In genomic region chr12:117684471-117684870, GRCh38 we compare ENCODE assay signal across 32 cellular contexts.
A peak's percentile ranks its signal among the peaks of the same experiment; 100 is the strongest.
DNase-seq lines count a peak whose midpoint lies in the region; FAIRE-seq and TF ChIP-seq lines count a peak whose summit lies in the region.
"Had no signal": no experiment of that assay in that cellular context is flagged by ENCODE, and none has a peak within 500 bp of the region (broad histone marks: within the 10 kb centered on the region; RNA-seq: fewer than 3 reads in every experiment).

No MANE protein-coding gene starts in this region.

- peak overlapping the region; percentile 100 for H2AK5ac ChIP-seq in mesenchymal stem cell (ENCODE audit: low read length, severe bottlenecking)

- no peaks in the 10 kb centered on the region for H3K79me2 ChIP-seq in astrocyte (ENCODE audit: insufficient read depth, low read length)

- H3K36me3 Mint-ChIP-seq in HFFc6 (ENCODE audit: low read depth) (no peaks in the 10 kb centered on the region), astrocyte (ENCODE audit: low read depth, unreplicated experiment) (no peaks in the 10 kb centered on the region), type B pancreatic cell (no peaks in the 10 kb centered on the region)
- H3K36me3 Mint-ChIP-seq: activated CD8-positive, alpha-beta memory T cell treated with anti-CD3 and anti-CD28 coated beads, Interleukin-2, amount 10 ng/mL, durations not matched to agents 7 days and 5 days; activated naive CD8-positive, alpha-beta T cell treated with anti-CD3 and anti-CD28 coated beads for 36 hours; CD4-positive, CD25-positive, alpha-beta regulatory T cell had no signal

- H3K23ac ChIP-seq in mesenchymal stem cell (ENCODE audit: low read length in 2 of 2) = no peak overlapping the region

- peak overlapping the region; percentile 75 for H3K4me2 ChIP-seq in astrocyte (ENCODE audit: low read length)
- no peak overlapping the region for H3K4me2 ChIP-seq in mesenchymal stem cell (ENCODE audit: low read length, poor library complexity, severe bottlenecking)

- H4K91ac ChIP-seq in mesenchymal stem cell (ENCODE audit: low read length) = peak overlapping the region; percentile 90

- H3K18ac ChIP-seq in mesenchymal stem cell (ENCODE audit: low read depth in 1 of 2, low read length in 2 of 2) = peak overlapping the region; percentile 85 to 86

- H3K4ac ChIP-seq in mesenchymal stem cell (ENCODE audit: low read depth in 1 of 2, low read length in 2 of 2) = peak overlapping the region; percentile 81 to 96

- H2BK15ac ChIP-seq in mesenchymal stem cell (ENCODE audit: low read depth, poor library complexity, severe bottlenecking) = peak overlapping the region; percentile 99

- no peak overlapping the region for H3K4me3 ChIP-seq in astrocyte (ENCODE audit: insufficient read depth, low read depth, low read length)
- no peak overlapping the region for H3K4me3 ChIP-seq in mesenchymal stem cell (ENCODE audit: insufficient read depth in 1 of 2, low read depth in 1 of 2, low read length in 2 of 2)
- H3K4me3 ChIP-seq: esophagus muscularis mucosa, heart left ventricle, right lobe of liver, tibial nerve had no signal

- peak overlapping the region; percentile 65 to 88 for H2BK12ac ChIP-seq in mesenchymal stem cell (ENCODE audit: low read length in 2 of 2)

- H3K4me1 Mint-ChIP-seq in HFFc6 (ENCODE audit: low read depth) = peaks cover 78% of the 10 kb centered on the region
- peaks cover 57% of the 10 kb centered on the region for H3K4me1 Mint-ChIP-seq in astrocyte (ENCODE audit: low read depth, unreplicated experiment)
- H3K4me1 Mint-ChIP-seq in type B pancreatic cell (ENCODE audit: unreplicated experiment) = peaks cover 40% of the 10 kb centered on the region
- H3K4me1 Mint-ChIP-seq: activated CD8-positive, alpha-beta memory T cell treated with anti-CD3 and anti-CD28 coated beads, Interleukin-2, amount 10 ng/mL, durations not matched to agents 7 days and 5 days; activated naive CD8-positive, alpha-beta T cell treated with anti-CD3 and anti-CD28 coated beads for 36 hours; CD4-positive, CD25-positive, alpha-beta regulatory T cell had no signal

- H3K36me3 ChIP-seq in astrocyte (ENCODE audit: insufficient read depth, low read length) (no peaks in the 10 kb centered on the region), mesenchymal stem cell (ENCODE audit: control insufficient read depth in 1 of 2, insufficient read depth in 2 of 2, low read depth in 1 of 2, low read length in 2 of 2) (no peaks in the 10 kb centered on the region)
- H3K36me3 ChIP-seq: esophagus muscularis mucosa, heart left ventricle, right lobe of liver, tibial nerve had no signal

- no peaks in the 10 kb centered on the region for H3K79me1 ChIP-seq in mesenchymal stem cell (replicated peaks; ENCODE audit: low read length, poor library complexity, severe bottlenecking)

- H2BK120ac ChIP-seq in mesenchymal stem cell (ENCODE audit: low read depth, low read length) = no peak overlapping the region

- 90% methylated on average over 4 of the region's 6 CpGs for WGBS in mesenchymal stem cell

- H2AFZ ChIP-seq in astrocyte (ENCODE audit: low read depth, low read length) (no peak overlapping the region), mesenchymal stem cell (ENCODE audit: low read depth, low read length) (no peak overlapping the region)

- peaks cover 47% of the 10 kb centered on the region for H3K4me1 ChIP-seq in astrocyte (ENCODE audit: insufficient read depth, low read length)
- peaks cover 19% of the 10 kb centered on the region for H3K4me1 ChIP-seq in mesenchymal stem cell (ENCODE audit: control insufficient read depth, insufficient read depth, low read depth, low read length)
- H3K4me1 ChIP-seq: right lobe of liver had no signal

- no peak for FAIRE-seq in astrocyte (lab: Jason Lieb, UNC)
- FAIRE-seq: D721Med, keratinocyte, TTC549 had no signal

- peak overlapping the region; percentile 99 for H2BK5ac ChIP-seq in mesenchymal stem cell (ENCODE audit: low read depth, low read length, poor library complexity, severe bottlenecking)

- peaks cover 5% of the 10 kb centered on the region; the same call in 1 of the 2 replicates for H3K9me3 Mint-ChIP-seq in HFFc6
- no peaks in the 10 kb centered on the region for H3K9me3 Mint-ChIP-seq in astrocyte (ENCODE audit: unreplicated experiment)
- no peaks in the 10 kb centered on the region for H3K9me3 Mint-ChIP-seq in type B pancreatic cell
- H3K9me3 Mint-ChIP-seq: activated naive CD8-positive, alpha-beta T cell treated with anti-CD3 and anti-CD28 coated beads for 36 hours; activated T-cell treated with anti-CD3 and anti-CD28 coated beads, Interleukin-2, amount 50 U/mL, for 4 hours; endodermal cell; nephron; T-helper 1 cell treated with Interleukin-12 subunit alpha and Interleukin-12 subunit beta and Interleukin-4 antibody, amounts not matched to agents 30 μg/mL and 1 μg/mL, for 36 hours had no signal

- H3K27ac Mint-ChIP-seq in HFFc6 = peak overlapping the region; percentile 98
- peak overlapping the region; percentile 99 for H3K27ac Mint-ChIP-seq in astrocyte (ENCODE audit: unreplicated experiment)
- H3K27ac Mint-ChIP-seq in type B pancreatic cell = peak overlapping the region; percentile 97
- H3K27ac Mint-ChIP-seq: activated CD8-positive, alpha-beta memory T cell treated with anti-CD3 and anti-CD28 coated beads, Interleukin-2, amount 10 ng/mL, durations not matched to agents 7 days and 5 days; activated naive CD8-positive, alpha-beta T cell treated with anti-CD3 and anti-CD28 coated beads for 36 hours; CD4-positive, CD25-positive, alpha-beta regulatory T cell; T-helper 1 cell treated with Interleukin-12 subunit alpha and Interleukin-12 subunit beta and Interleukin-4 antibody, amounts not matched to agents 30 μg/mL and 1 μg/mL, for 36 hours had no signal

- H3K4me3 Mint-ChIP-seq in HFFc6 (peak overlapping the region; percentile 76), astrocyte (ENCODE audit: unreplicated experiment) (no peak overlapping the region), type B pancreatic cell (no peak overlapping the region)
- H3K4me3 Mint-ChIP-seq: activated CD8-positive, alpha-beta memory T cell treated with anti-CD3 and anti-CD28 coated beads, Interleukin-2, amount 10 ng/mL, durations not matched to agents 7 days and 5 days; activated naive CD8-positive, alpha-beta T cell treated with anti-CD3 and anti-CD28 coated beads for 36 hours; activated T-cell treated with anti-CD3 and anti-CD28 coated beads, Interleukin-2, amount 50 U/mL, for 4 hours; CD4-positive, CD25-positive, alpha-beta regulatory T cell; endodermal cell; nephron; T-helper 1 cell treated with Interleukin-12 subunit alpha and Interleukin-12 subunit beta and Interleukin-4 antibody, amounts not matched to agents 30 μg/mL and 1 μg/mL, for 36 hours had no signal

- no peaks in the 10 kb centered on the region for H4K20me1 ChIP-seq in astrocyte (ENCODE audit: insufficient read depth, low read length)

- H3K27me3 ChIP-seq in astrocyte (ENCODE audit: insufficient read depth, low read length) (no peaks in the 10 kb centered on the region), mesenchymal stem cell (ENCODE audit: control insufficient read depth in 1 of 2, insufficient read depth in 1 of 2, low read length in 2 of 2) (no peaks in the 10 kb centered on the region)
- H3K27me3 ChIP-seq: foreskin keratinocyte, right lobe of liver, tibial nerve had no signal

- peaks cover 8% of the 10 kb centered on the region for H3K27me3 Mint-ChIP-seq in HFFc6 (ENCODE audit: insufficient read depth)
- H3K27me3 Mint-ChIP-seq in astrocyte (ENCODE audit: low read depth, unreplicated experiment) = no peaks in the 10 kb centered on the region
- H3K27me3 Mint-ChIP-seq in type B pancreatic cell = peaks cover 35% of the 10 kb centered on the region
- H3K27me3 Mint-ChIP-seq: activated CD8-positive, alpha-beta memory T cell treated with anti-CD3 and anti-CD28 coated beads, Interleukin-2, amount 10 ng/mL, durations not matched to agents 7 days and 5 days had no signal

- TF ChIP-seq CTCF in HFFc6 (IDR thresholded peaks at IDR 0.05) (no peak), astrocyte (IDR thresholded peaks at IDR 0.05; ENCODE audit: insufficient read depth, low read depth, low read length) (no peak), type B pancreatic cell (conservative IDR thresholded peaks at IDR 0.05) (no peak)

- H3K27ac ChIP-seq in astrocyte (ENCODE audit: low read depth, low read length) = peak overlapping the region; percentile 85
- H3K27ac ChIP-seq in mesenchymal stem cell (ENCODE audit: low read length, poor library complexity, severe bottlenecking) = peak overlapping the region; percentile 95
- H3K27ac ChIP-seq: foreskin keratinocyte, heart left ventricle, right lobe of liver had no signal

- no peaks in the 10 kb centered on the region for H3K9me3 ChIP-seq in astrocyte (ENCODE audit: insufficient read depth, low read depth, low read length)
- no peaks in the 10 kb centered on the region for H3K9me3 ChIP-seq in mesenchymal stem cell (ENCODE audit: control insufficient read depth, low read length)
- H3K9me3 ChIP-seq: esophagus muscularis mucosa, heart left ventricle, right lobe of liver, tibial nerve had no signal

- DNase-seq in HFFc6 (no peak), astrocyte (ENCODE audit: low read depth) (no peak), mesenchymal stem cell (peak; percentile 25), type B pancreatic cell (ENCODE audit: extremely low spot score, unreplicated experiment) (no peak), NCI-H510A (lab: John Stamatoyannopoulos, UW) (no peak), SKM-1 treated with dmso at 0.1 percent for 144 hours (lab: John Stamatoyannopoulos, UW; ENCODE audit: unreplicated experiment) (no peak)
- DNase-seq in central memory CD4-positive, alpha-beta T cell = no peak
- DNase-seq: activated CD4-positive, alpha-beta T cell treated with anti-CD3 and anti-CD28 coated beads, Interleukin-2, amount 50 U/mL, for 4 hours; activated CD8-positive, alpha-beta memory T cell treated with anti-CD3 and anti-CD28 coated beads, Interleukin-2, amount 10 ng/mL, durations not matched to agents 7 days and 5 days; activated gamma-delta T cell; activated naive CD8-positive, alpha-beta T cell treated with anti-CD3 and anti-CD28 coated beads for 36 hours; activated T-cell treated with anti-CD3 and anti-CD28 coated beads, Interleukin-2, amount 50 U/mL, for 4 hours; anterior cingulate cortex; caudate nucleus; CD4-positive, CD25-positive, alpha-beta regulatory T cell; endodermal cell; foreskin keratinocyte; heart left ventricle; NCI-H1092; NCI-H1694 treated with DMSO at 0.1 percent for 48 hours; NCI-H446; posterior cingulate gyrus; RPMI8226; stimulated activated CD4-positive, alpha-beta T cell treated with anti-CD3 and anti-CD28 coated beads, Interleukin-4, amount 100 ng/mL, for 24 hours had no signal

- peak overlapping the region; percentile 87 for H4K8ac ChIP-seq in mesenchymal stem cell (ENCODE audit: low read length)

- H3K14ac ChIP-seq in mesenchymal stem cell (ENCODE audit: low read length in 2 of 2) = no peak overlapping the region

- H3K9ac ChIP-seq in astrocyte (ENCODE audit: low read length) (no peak overlapping the region), mesenchymal stem cell (ENCODE audit: low read length) (peak overlapping the region; percentile 62)
